ENCODE assay signal across 27 cellular contexts in genomic region chr2:84532291-84532690, GRCh38.
"Had no signal": no experiment of that assay in that cellular context is flagged by ENCODE, and none has a peak within 500 bp of the region (broad histone marks: within the 10 kb centered on the region; RNA-seq: fewer than 3 reads in every experiment).

No MANE protein-coding gene starts in this region.

- FAIRE-seq: keratinocyte had no signal

- H3K27me3 ChIP-seq: left lung, ovary, stomach, testis, thyroid gland, transverse colon, upper lobe of left lung, vagina had no signal

- DNase-seq: kidney glomerular epithelial cell; left cardiac atrium; left lung; lower lobe of right lung; mammary epithelial cell; mesenchymal stem cell; naive B cell; ovary; retina; right cardiac atrium; stimulated activated CD4-positive, alpha-beta T cell treated with anti-CD3 and anti-CD28 coated beads, Interleukin-12 subunit alpha, Interleukin-12 subunit beta, amount 100 ng/mL, for 4 hours; stimulated activated CD4-positive, alpha-beta T cell treated with anti-CD3 and anti-CD28 coated beads, Interleukin-15, amount 100 ng/mL, for 24 hours; stimulated activated CD4-positive, alpha-beta T cell treated with anti-CD3 and anti-CD28 coated beads, Interleukin-2, amount 100 ng/mL, for 24 hours; stimulated activated CD4-positive, alpha-beta T cell treated with anti-CD3 and anti-CD28 coated beads, Interleukin-4, amount 100 ng/mL, for 1 hour; stimulated activated naive B cell treated with anti-CD40 and anti-IgM and Interleukin-4, amounts not matched to agents 10 μg/mL and 1 μg/mL and 100 μg/mL, for 72 hours; stimulated activated naive CD8-positive, alpha-beta T cell treated with anti-CD3 and anti-CD28 coated beads, Interleukin-15, Interleukin-2, amounts not matched to agents 100 U/mL and 50 U/mL, for 24 hours; stomach; testis; thyroid gland; transverse colon; upper lobe of left lung had no signal

- H3K27ac Mint-ChIP-seq: naive B cell; natural killer cell treated with Interleukin-12 subunit alpha and Interleukin-12 subunit beta and Interleukin-15 and Interleukin-18, amount 100 ng/mL, for 72 hours; progenitor cell of endocrine pancreas; stimulated activated naive B cell treated with anti-CD40 and anti-IgM and Interleukin-4, amounts not matched to agents 10 μg/mL and 1 μg/mL and 100 μg/mL, for 72 hours had no signal

- H3K4me1 Mint-ChIP-seq: naive B cell; stimulated activated naive B cell treated with anti-CD40 and anti-IgM and Interleukin-4, amounts not matched to agents 10 μg/mL and 1 μg/mL and 100 μg/mL, for 72 hours had no signal

- H3K4me1 ChIP-seq: left lung, lower lobe of right lung, stomach, testis, thyroid gland, upper lobe of left lung, vagina had no signal

- ATAC-seq: left cardiac atrium; left lung; lower lobe of right lung; natural killer cell treated with Interleukin-12 subunit alpha and Interleukin-12 subunit beta and Interleukin-15 and Interleukin-18, amount 100 ng/mL, for 72 hours; right cardiac atrium; sciatic nerve; stimulated activated naive B cell treated with anti-CD40 and anti-IgM and Interleukin-4, amounts not matched to agents 10 μg/mL and 1 μg/mL and 100 μg/mL, for 72 hours; stimulated activated naive CD8-positive, alpha-beta T cell treated with anti-CD3 and anti-CD28 coated beads, Interleukin-15, Interleukin-2, amounts not matched to agents 100 U/mL and 50 U/mL, for 24 hours had no signal

- H3K27ac ChIP-seq: left lung, lower lobe of right lung, ovary, skin epidermis, stomach, testis, thyroid gland, upper lobe of left lung, vagina had no signal

- H3K36me3 ChIP-seq: left lung, lower lobe of right lung, ovary, stomach, thyroid gland, transverse colon, upper lobe of left lung, vagina had no signal

- H3K9me3 Mint-ChIP-seq: naive B cell; natural killer cell treated with Interleukin-12 subunit alpha and Interleukin-12 subunit beta and Interleukin-15 and Interleukin-18, amount 100 ng/mL, for 72 hours; stimulated activated naive B cell treated with anti-CD40 and anti-IgM and Interleukin-4, amounts not matched to agents 10 μg/mL and 1 μg/mL and 100 μg/mL, for 72 hours had no signal

- H3K27me3 Mint-ChIP-seq: progenitor cell of endocrine pancreas had no signal

- H3K4me3 ChIP-seq: left lung, lower lobe of right lung, ovary, skin epidermis, stomach, testis, thyroid gland, transverse colon, upper lobe of left lung, vagina had no signal

- H3K4me3 Mint-ChIP-seq: naive B cell; natural killer cell treated with Interleukin-12 subunit alpha and Interleukin-12 subunit beta and Interleukin-15 and Interleukin-18, amount 100 ng/mL, for 72 hours; stimulated activated naive B cell treated with anti-CD40 and anti-IgM and Interleukin-4, amounts not matched to agents 10 μg/mL and 1 μg/mL and 100 μg/mL, for 72 hours had no signal

- H3K9me3 ChIP-seq: left lung, lower lobe of right lung, ovary, stomach, testis, thyroid gland, transverse colon, upper lobe of left lung, vagina had no signal

- H3K36me3 Mint-ChIP-seq: naive B cell; natural killer cell treated with Interleukin-12 subunit alpha and Interleukin-12 subunit beta and Interleukin-15 and Interleukin-18, amount 100 ng/mL, for 72 hours; stimulated activated naive B cell treated with anti-CD40 and anti-IgM and Interleukin-4, amounts not matched to agents 10 μg/mL and 1 μg/mL and 100 μg/mL, for 72 hours had no signal
